Comparison of ENCODE assay signal across 19 cellular contexts in genomic region chr5:112885001-112885400, GRCh38. TPM values are rescaled to one million over a fixed set of nuclear protein-coding genes. Genes with fewer than 3 reads are reported as not detected.
A peak's percentile ranks its signal among the peaks of the same experiment; 100 is the strongest.
DNase-seq lines count a peak whose midpoint lies in the region; ATAC-seq and TF ChIP-seq lines count a peak whose summit lies in the region.
"Had no signal": no experiment of that assay in that cellular context is flagged by ENCODE, and none has a peak within 500 bp of the region (broad histone marks: within the 10 kb centered on the region; RNA-seq: fewer than 3 reads in every experiment).

No MANE protein-coding gene starts in this region.

- peaks cover 48% of the 10 kb centered on the region for H3K4me1 Mint-ChIP-seq in activated CD8-positive, alpha-beta memory T cell treated with anti-CD3 and anti-CD28 coated beads, Interleukin-2, amount 10 ng/mL, durations not matched to agents 7 days and 5 days
- H3K4me1 Mint-ChIP-seq in T-cell = peaks cover 27 to 47% (median 45%) of the 10 kb centered on the region in 3 donors
- H3K4me1 Mint-ChIP-seq: GM23338 had no signal

- CTCF ChIA-PET in activated CD8-positive, alpha-beta memory T cell treated with anti-CD3 and anti-CD28 coated beads, Interleukin-2, amount 10 ng/mL, durations not matched to agents 7 days and 5 days (lab: Charles Lee) = no interaction called here
- CTCF ChIA-PET in T-cell (lab: Charles Lee) = interaction anchor here (0.6 to 1.9 kb wide), 3 partner anchors 18 to 724 kb away, joined by 3 to 8 read pairs (median 4); no protein-coding TSS in a partner anchor

- intact Hi-C loops in posterior cingulate gyrus (cut with DNase I) = no loop called here

- POLR2A ChIA-PET in T-cell (lab: Charles Lee) = no interaction called here

- no peak for TF ChIP-seq CTCF in epithelial cell of esophagus (IDR thresholded peaks at IDR 0.05; ENCODE audit: insufficient read depth, low read depth, low read length, missing control alignments)

- H3K4me3 ChIP-seq in epithelial cell of esophagus (ENCODE audit: low read length) = no peak overlapping the region
- H3K4me3 ChIP-seq: A549, GM23338, skin epidermis had no signal

- H3K27ac Mint-ChIP-seq in activated CD8-positive, alpha-beta memory T cell treated with anti-CD3 and anti-CD28 coated beads, Interleukin-2, amount 10 ng/mL, durations not matched to agents 7 days and 5 days = peak overlapping the region; percentile 51
- H3K27ac Mint-ChIP-seq in T-cell = peak overlapping the region; percentile 71 to 84
- H3K27ac Mint-ChIP-seq: GM23338, type B pancreatic cell had no signal

- no peaks in the 10 kb centered on the region for H3K27me3 Mint-ChIP-seq in activated CD8-positive, alpha-beta memory T cell treated with anti-CD3 and anti-CD28 coated beads, Interleukin-2, amount 10 ng/mL, durations not matched to agents 7 days and 5 days
- no peaks in the 10 kb centered on the region for H3K27me3 Mint-ChIP-seq in T-cell
- H3K27me3 Mint-ChIP-seq: activated T-helper 17 cell treated with anti-CD3 and anti-CD28 coated beads, Interleukin-2, amount 50 U/mL, for 72 hours; type B pancreatic cell had no signal

- ATAC-seq in activated CD8-positive, alpha-beta memory T cell treated with anti-CD3 and anti-CD28 coated beads, Interleukin-2, amount 10 ng/mL, durations not matched to agents 7 days and 5 days = no peak
- ATAC-seq in T-cell (replicated peaks in 1 of 4) = no peak
- ATAC-seq: A549; activated T-helper 17 cell treated with anti-CD3 and anti-CD28 coated beads, Interleukin-2, amount 50 U/mL, for 72 hours; GM23338 had no signal

- no peak for DNase-seq in activated CD8-positive, alpha-beta memory T cell treated with anti-CD3 and anti-CD28 coated beads, Interleukin-2, amount 10 ng/mL, durations not matched to agents 7 days and 5 days
- no peak for DNase-seq in activated CD8-positive, alpha-beta memory T cell treated with anti-CD3 and anti-CD28 coated beads, Interleukin-2, amount 50 U/mL, for 48 hours
- no peak for DNase-seq in T-cell
- DNase-seq in epithelial cell of esophagus (ENCODE audit: low read depth) = peak; percentile 24
- peak in 9 of 10 donors; percentile 19 to 90 (median 50) for DNase-seq in posterior cingulate gyrus
- no peak for DNase-seq in stimulated activated CD8-positive, alpha-beta memory T cell treated with anti-CD3 and anti-CD28 coated beads, Interleukin-4, amount 100 ng/mL, for 48 hours
- no peak for DNase-seq in DMS79 (lab: John Stamatoyannopoulos, UW)
- DNase-seq in NCI-H1436 treated with DMSO at 0.1 percent for 48 hours (lab: John Stamatoyannopoulos, UW) = no peak
- DNase-seq: EL; islet precursor cell; NCI-H2081; NCI-H524; stimulated activated CD4-positive, alpha-beta T cell treated with anti-CD3 and anti-CD28 coated beads, Interleukin-4, amount 100 ng/mL, for 4 hours; T1000 had no signal

- peaks cover 43% of the 10 kb centered on the region for H3K36me3 Mint-ChIP-seq in activated CD8-positive, alpha-beta memory T cell treated with anti-CD3 and anti-CD28 coated beads, Interleukin-2, amount 10 ng/mL, durations not matched to agents 7 days and 5 days
- H3K36me3 Mint-ChIP-seq in T-cell = peaks cover 38% of the 10 kb centered on the region

- no peak overlapping the region for H3K4me3 Mint-ChIP-seq in activated CD8-positive, alpha-beta memory T cell treated with anti-CD3 and anti-CD28 coated beads, Interleukin-2, amount 10 ng/mL, durations not matched to agents 7 days and 5 days
- no peak overlapping the region for H3K4me3 Mint-ChIP-seq in T-cell
- H3K4me3 Mint-ChIP-seq: activated T-helper 17 cell treated with anti-CD3 and anti-CD28 coated beads, Interleukin-2, amount 50 U/mL, for 72 hours; GM23338; type B pancreatic cell had no signal

- no peaks in the 10 kb centered on the region for H3K9me3 Mint-ChIP-seq in activated CD8-positive, alpha-beta memory T cell treated with anti-CD3 and anti-CD28 coated beads, Interleukin-2, amount 10 ng/mL, durations not matched to agents 7 days and 5 days (ENCODE audit: low read depth)
- no peaks in the 10 kb centered on the region for H3K9me3 Mint-ChIP-seq in T-cell
- H3K9me3 Mint-ChIP-seq: activated T-helper 17 cell treated with anti-CD3 and anti-CD28 coated beads, Interleukin-2, amount 50 U/mL, for 72 hours; GM23338; type B pancreatic cell had no signal

RNA-seq across cellular contexts. Expression of gene SRP19, which starts 23.9 kb away (rescaled TPM):
- 10 to 100 TPM; 50.1 to 55.9 TPM for total RNA-seq in activated CD8-positive, alpha-beta memory T cell treated with anti-CD3 and anti-CD28 coated beads, Interleukin-2, amount 10 ng/mL, durations not matched to agents 7 days and 5 days
- 10 to 100 TPM; 34.6 to 44.9 (median 40.4) TPM for total RNA-seq in T-cell

RNA-seq across cellular contexts. Expression of gene REEP5, which starts 37.0 kb away (rescaled TPM):
- 10 to 100 TPM; 91.0 to 97.0 TPM for total RNA-seq in activated CD8-positive, alpha-beta memory T cell treated with anti-CD3 and anti-CD28 coated beads, Interleukin-2, amount 10 ng/mL, durations not matched to agents 7 days and 5 days
- total RNA-seq in T-cell = 10 to 100 TPM; 23.0 to 71.1 (median 53.2) TPM

Comparison
In these comparisons a context has a peak if more than half of its experiments do, and no peak if none do; other contexts are left out.
1. DNase-seq: peak in epithelial cell of esophagus (single experiment) and posterior cingulate gyrus (9 of 10); none in activated CD8-positive, alpha-beta memory T cell treated with anti-CD3 and anti-CD28 coated beads, Interleukin-2, amount 10 ng/mL, durations not matched to agents 7 days and 5 days (single experiment), activated CD8-positive, alpha-beta memory T cell treated with anti-CD3 and anti-CD28 coated beads, Interleukin-2, amount 50 U/mL, for 48 hours (single experiment), T-cell (0 of 34), stimulated activated CD8-positive, alpha-beta memory T cell treated with anti-CD3 and anti-CD28 coated beads, Interleukin-4, amount 100 ng/mL, for 48 hours (single experiment), DMS79 (single experiment) and NCI-H1436 treated with DMSO at 0.1 percent for 48 hours (single experiment).